ENCODE assay signal across 34 cellular contexts in genomic region chr2:195945056-195945455, GRCh38.
"Had no signal": no experiment of that assay in that cellular context is flagged by ENCODE, and none has a peak within 500 bp of the region (broad histone marks: within the 10 kb centered on the region; RNA-seq: fewer than 3 reads in every experiment).

No MANE protein-coding gene starts in this region.

- H3K4me1 ChIP-seq: ascending aorta, breast epithelium, esophagus muscularis mucosa, foreskin keratinocyte, gastrocnemius medialis, heart left ventricle had no signal

- ATAC-seq: activated CD4-positive, CD25-positive, alpha-beta regulatory T cell treated with anti-CD3 and anti-CD28 coated beads, Interleukin-2, amount 50 U/mL, for 24 hours; activated CD8-positive, alpha-beta T cell treated with anti-CD3 and anti-CD28 coated beads for 36 hours; activated naive CD8-positive, alpha-beta T cell treated with anti-CD3 and anti-CD28 coated beads, Interleukin-2, amount 50 U/mL, for 24 hours; activated T-cell treated with anti-CD3 and anti-CD28 coated beads, Interleukin-2, amount 50 U/mL, for 4 hours; foreskin keratinocyte; gastrocnemius medialis; heart left ventricle; T-helper 17 cell had no signal

- H3K36me3 ChIP-seq: ascending aorta, breast epithelium, esophagus muscularis mucosa, gastrocnemius medialis, heart left ventricle, WERI-Rb-1 had no signal

- H3K36me3 Mint-ChIP-seq: activated naive CD4-positive, alpha-beta T cell treated with anti-CD3 and anti-CD28 coated beads, Interleukin-2, amount 50 U/mL, for 24 hours; brain had no signal

- H3K27me3 ChIP-seq: ascending aorta, breast epithelium, dorsolateral prefrontal cortex, esophagus muscularis mucosa, foreskin keratinocyte, gastrocnemius medialis, heart left ventricle had no signal

- H3K4me3 Mint-ChIP-seq: activated B cell treated with CpG ODN at 0.5 μM for 24 hours; activated CD8-positive, alpha-beta T cell treated with anti-CD3 and anti-CD28 coated beads for 36 hours; activated naive CD4-positive, alpha-beta T cell treated with anti-CD3 and anti-CD28 coated beads for 36 hours; activated naive CD4-positive, alpha-beta T cell treated with anti-CD3 and anti-CD28 coated beads, Interleukin-2, amount 50 U/mL, for 24 hours; activated naive CD8-positive, alpha-beta T cell treated with anti-CD3 and anti-CD28 coated beads for 36 hours; activated naive CD8-positive, alpha-beta T cell treated with anti-CD3 and anti-CD28 coated beads, Interleukin-2, amount 50 U/mL, for 24 hours; activated T-cell treated with anti-CD3 and anti-CD28 coated beads, Interleukin-2, amount 50 U/mL, for 4 hours; brain; central memory CD8-positive, alpha-beta T cell; dendritic cell treated with granulocyte-macrophage colony-stimulating factor and Interleukin-4, amounts not matched to agents 40 ng/mL and 50 ng/mL, for 4 days; endodermal cell; T-helper 17 cell; T-helper 2 cell treated with Interferon-gamma antibody and Interleukin-4, amounts not matched to agents 5 μg/mL and 100 μg/mL, for 36 hours had no signal

- H3K27me3 Mint-ChIP-seq: activated B cell treated with CpG ODN at 0.5 μM for 24 hours; activated naive CD8-positive, alpha-beta T cell treated with anti-CD3 and anti-CD28 coated beads for 36 hours; dendritic cell treated with granulocyte-macrophage colony-stimulating factor and Interleukin-4, amounts not matched to agents 40 ng/mL and 50 ng/mL, for 4 days had no signal

- H3K27ac ChIP-seq: ascending aorta, breast epithelium, coronary artery, dorsolateral prefrontal cortex, esophagus muscularis mucosa, foreskin keratinocyte, gastrocnemius medialis, heart left ventricle, WERI-Rb-1 had no signal

- DNase-seq: activated B cell treated with CpG ODN at 0.5 μM for 24 hours; activated CD4-positive, alpha-beta T cell treated with anti-CD3 and anti-CD28 coated beads for 48 hours; activated CD4-positive, alpha-beta T cell treated with anti-CD3 and anti-CD28 coated beads, Interleukin-2, amount 50 U/mL, for 1 hour; activated CD4-positive, alpha-beta T cell treated with anti-CD3 and anti-CD28 coated beads, Interleukin-2, amount 50 U/mL, for 48 hours; activated CD8-positive, alpha-beta memory T cell treated with anti-CD3 and anti-CD28 coated beads for 24 hours; activated CD8-positive, alpha-beta T cell treated with anti-CD3 and anti-CD28 coated beads for 36 hours; activated effector memory CD4-positive, alpha-beta T cell treated with anti-CD3 and anti-CD28 coated beads, Interleukin-2, amount 50 U/mL, for 16 hours; activated naive CD4-positive, alpha-beta T cell treated with anti-CD3 and anti-CD28 coated beads for 36 hours; activated naive CD8-positive, alpha-beta T cell treated with anti-CD3 and anti-CD28 coated beads for 36 hours; activated naive CD8-positive, alpha-beta T cell treated with anti-CD3 and anti-CD28 coated beads, Interleukin-2, amount 50 U/mL, for 24 hours; activated T-cell treated with anti-CD3 and anti-CD28 coated beads, Interleukin-2, amount 50 U/mL, for 4 hours; dorsolateral prefrontal cortex; effector memory CD4-positive, alpha-beta T cell; endodermal cell; erythroblast; gastrocnemius medialis; glutamatergic neuron; heart left ventricle; T-helper 1 cell; T-helper 17 cell; T1000; WERI-Rb-1 had no signal

- H3K4me3 ChIP-seq: ascending aorta, breast epithelium, coronary artery, dorsolateral prefrontal cortex, esophagus muscularis mucosa, gastrocnemius medialis, heart left ventricle had no signal

- H3K4me1 Mint-ChIP-seq: activated naive CD4-positive, alpha-beta T cell treated with anti-CD3 and anti-CD28 coated beads, Interleukin-2, amount 50 U/mL, for 24 hours; activated naive CD8-positive, alpha-beta T cell treated with anti-CD3 and anti-CD28 coated beads for 36 hours; activated naive CD8-positive, alpha-beta T cell treated with anti-CD3 and anti-CD28 coated beads, Interleukin-2, amount 50 U/mL, for 24 hours; brain; central memory CD8-positive, alpha-beta T cell; endodermal cell; T-helper 17 cell had no signal

- H3K9me3 Mint-ChIP-seq: activated T-helper 2 cell treated with anti-CD3 and anti-CD28 coated beads, Interferon-gamma antibody, Interleukin-2, Interleukin-4, amounts not matched to agents 10 μg/mL and 5 μg/mL and 100 μg/mL, durations not matched to agents 14 hours and 24 hours and 36 hours; endodermal cell; T-helper 2 cell treated with Interferon-gamma antibody and Interleukin-4, amounts not matched to agents 5 μg/mL and 100 μg/mL, for 36 hours had no signal

- H3K9me3 ChIP-seq: ascending aorta, breast epithelium, esophagus muscularis mucosa, gastrocnemius medialis had no signal

- H3K27ac Mint-ChIP-seq: activated B cell treated with CpG ODN at 0.5 μM for 24 hours; activated CD8-positive, alpha-beta T cell treated with anti-CD3 and anti-CD28 coated beads for 36 hours; activated naive CD4-positive, alpha-beta T cell treated with anti-CD3 and anti-CD28 coated beads for 36 hours; activated naive CD4-positive, alpha-beta T cell treated with anti-CD3 and anti-CD28 coated beads, Interleukin-2, amount 50 U/mL, for 24 hours; activated naive CD8-positive, alpha-beta T cell treated with anti-CD3 and anti-CD28 coated beads for 36 hours; activated naive CD8-positive, alpha-beta T cell treated with anti-CD3 and anti-CD28 coated beads, Interleukin-2, amount 50 U/mL, for 24 hours; activated T-helper 2 cell treated with anti-CD3 and anti-CD28 coated beads, Interferon-gamma antibody, Interleukin-2, Interleukin-4, amounts not matched to agents 10 μg/mL and 5 μg/mL and 100 μg/mL, durations not matched to agents 14 hours and 24 hours and 36 hours; brain; dendritic cell treated with granulocyte-macrophage colony-stimulating factor and Interleukin-4, amounts not matched to agents 40 ng/mL and 50 ng/mL, for 4 days; endodermal cell; T-helper 17 cell; T-helper 2 cell treated with Interferon-gamma antibody and Interleukin-4, amounts not matched to agents 5 μg/mL and 100 μg/mL, for 36 hours had no signal
